ENCODE assay signal across 7 cellular contexts in genomic region chr18:63936932-63937393, GRCh38. TPM values are rescaled to one million over a fixed set of nuclear protein-coding genes. Genes with fewer than 3 reads are reported as not detected.
DNase-seq lines count a peak whose midpoint lies in the region; ATAC-seq and TF ChIP-seq lines count a peak whose summit lies in the region.

No MANE protein-coding gene starts in this region.

- H3K4me1 Mint-ChIP-seq in T-helper 17 cell = peaks cover 6% of the 10 kb centered on the region

- peak overlapping the region; percentile 65 for H3K4me2 ChIP-seq in fibroblast of lung (ENCODE audit: extremely low read depth, insufficient read depth, low read length)

- no peaks in the 10 kb centered on the region for H3K79me2 ChIP-seq in fibroblast of lung (ENCODE audit: control insufficient read depth, insufficient read depth, low read length)

- no peak overlapping the region for H3K9ac ChIP-seq in fibroblast of lung (ENCODE audit: insufficient read depth, low read length)

- no peak overlapping the region for H3K27ac Mint-ChIP-seq in T-helper 17 cell

- H2AFZ ChIP-seq in fibroblast of lung (ENCODE audit: low read length) = peak overlapping the region; percentile 87

- H3K9me3 ChIP-seq in fibroblast of lung (ENCODE audit: control insufficient read depth, insufficient read depth, low read depth, low read length) (no peaks in the 10 kb centered on the region), thoracic aorta (no peaks in the 10 kb centered on the region), T-helper 17 cell (ENCODE audit: control insufficient read depth, low read length, poor library complexity, severe bottlenecking) (no peaks in the 10 kb centered on the region)

- H3K27me3 ChIP-seq in fibroblast of lung (ENCODE audit: control insufficient read depth, insufficient read depth, low read length) = peaks cover 3% of the 10 kb centered on the region
- H3K27me3 ChIP-seq in thoracic aorta (replicated peaks; ENCODE audit: insufficient read depth) = no peaks in the 10 kb centered on the region

- TF ChIP-seq CTCF in fibroblast of lung (conservative IDR thresholded peaks at IDR 0.05 in 1 of 2, IDR thresholded peaks at IDR 0.05 in 1 of 2; ENCODE audit: low read depth in 1 of 2, low read length in 2 of 2) = no peak
- no peak for TF ChIP-seq CTCF in thoracic aorta (IDR thresholded peaks at IDR 0.05)

- H3K27me3 Mint-ChIP-seq in T-helper 17 cell = peaks cover 14% of the 10 kb centered on the region

- H3K4me3 Mint-ChIP-seq in T-helper 17 cell = no peak overlapping the region

- H3K4me1 ChIP-seq in fibroblast of lung (ENCODE audit: control insufficient read depth, extremely low read depth, insufficient read depth, low read length) (no peaks in the 10 kb centered on the region), thoracic aorta (ENCODE audit: control insufficient read depth in 1 of 2, low read depth in 2 of 2) (peaks cover 0 to 5% of the 10 kb centered on the region in 2 donors)

- ATAC-seq in GM21390 (IDR thresholded peaks at IDR 0.05; ENCODE audit: unreplicated experiment) = peak; percentile 14
- peak; percentile 12 for ATAC-seq in HG03469 (IDR thresholded peaks at IDR 0.05; ENCODE audit: unreplicated experiment)
- ATAC-seq in thoracic aorta (ENCODE audit: insufficient number of reproducible peaks, low FRiP score, low read depth) = no peak
- no peak for ATAC-seq in T-helper 17 cell

- H3K4me3 ChIP-seq in fibroblast of lung (replicated peaks in 1 of 4; ENCODE audit: control extremely low read depth in 1 of 4, insufficient read depth in 1 of 4, low read depth in 3 of 4, low read length in 4 of 4) (peak overlapping the region; percentile 58 to 78 (median 68)), thoracic aorta (peak overlapping the region; percentile 73)

- H3K27ac ChIP-seq in fibroblast of lung (ENCODE audit: insufficient read depth, low read length) (no peak overlapping the region), thoracic aorta (no peak overlapping the region)

- H3K36me3 ChIP-seq in fibroblast of lung (ENCODE audit: control insufficient read depth, insufficient read depth, low read length) = no peaks in the 10 kb centered on the region
- H3K36me3 ChIP-seq in thoracic aorta = no peaks in the 10 kb centered on the region

- DNase-seq in fibroblast of lung (ENCODE audit: low read depth in 2 of 2) (no peak), thoracic aorta (ENCODE audit: low spot score) (no peak), NCI-H1105 (lab: John Stamatoyannopoulos, UW) (no peak), NCI-H2196 (lab: John Stamatoyannopoulos, UW; ENCODE audit: unreplicated experiment) (no peak), T-helper 17 cell (no peak)

- H4K20me1 ChIP-seq in fibroblast of lung (ENCODE audit: control insufficient read depth, extremely low read depth, insufficient read depth, low read length) = no peaks in the 10 kb centered on the region

- no peaks in the 10 kb centered on the region for H3K36me3 Mint-ChIP-seq in T-helper 17 cell (ENCODE audit: low read depth)

RNA-seq across cellular contexts. Expression of gene HMSD, which starts 12.1 kb away (rescaled TPM):
- total RNA-seq in fibroblast of lung (0.83 TPM in 1 of 2 replicates, not detected in the other), thoracic aorta (not detected), T-helper 17 cell (not detected)
- polyA plus RNA-seq in fibroblast of lung = 0.56 and 4.3 TPM in 2 replicates
- polyA plus RNA-seq in fibroblast of lung (2012) = 6.5 and 17.6 TPM in 2 replicates
- polyA minus RNA-seq in fibroblast of lung (ENCODE audit: low replicate concordance) = 0.22 TPM in 1 of 2 replicates, not detected in the other

RNA-seq across cellular contexts. Expression of gene SERPINB10, which starts 29.2 kb away (rescaled TPM):
- total RNA-seq in fibroblast of lung = not detected in 2 replicates
- 0.05 and 0.08 TPM in 2 replicates for polyA plus RNA-seq in fibroblast of lung
- polyA plus RNA-seq in fibroblast of lung (2012) = not detected in 2 replicates
- polyA minus RNA-seq in fibroblast of lung (ENCODE audit: low replicate concordance) = not detected in 2 replicates
- total RNA-seq in thoracic aorta = not detected
- not detected for total RNA-seq in T-helper 17 cell

RNA-seq across cellular contexts. Expression of gene SERPINB8, which starts 32.9 kb away (rescaled TPM):
- 8.7 and 9.7 TPM in 2 replicates for total RNA-seq in fibroblast of lung
- polyA plus RNA-seq in fibroblast of lung = 21.0 and 24.8 TPM in 2 replicates
- 18.9 and 20.8 TPM in 2 replicates for polyA plus RNA-seq in fibroblast of lung (2012)
- 7.9 and 14.4 TPM in 2 replicates for polyA minus RNA-seq in fibroblast of lung (ENCODE audit: low replicate concordance)
- 10 to 100 TPM; 10.3 to 28.4 TPM for total RNA-seq in thoracic aorta
- total RNA-seq in T-helper 17 cell = 10 to 100 TPM in 1 of 2 donors, 1 to 10 TPM in 1; 6.7 to 15.3 TPM

RNA-seq across cellular contexts. Expression of gene SERPINB2, which starts 49.5 kb away (rescaled TPM):
- total RNA-seq in fibroblast of lung = 3.9 and 12.1 TPM in 2 replicates
- 25.0 and 131 TPM in 2 replicates for polyA plus RNA-seq in fibroblast of lung
- 10.4 and 57.0 TPM in 2 replicates for polyA plus RNA-seq in fibroblast of lung (2012)
- polyA minus RNA-seq in fibroblast of lung (ENCODE audit: low replicate concordance) = 11.5 and 63.9 TPM in 2 replicates
- 1 to 10 TPM in 1 of 2 donors, not detected in 1; 9.3 TPM for total RNA-seq in thoracic aorta
- total RNA-seq in T-helper 17 cell = under 1 TPM; 0.45 to 0.99 TPM

Comparison
In these comparisons a context has a peak if more than half of its experiments do, and no peak if none do; other contexts are left out.
1. ATAC-seq: peak in GM21390 (single experiment) and HG03469 (single experiment); none in thoracic aorta (single experiment) and T-helper 17 cell (single experiment).